ENCODE assay signal across 29 cellular contexts in the genomic region with DNA sequence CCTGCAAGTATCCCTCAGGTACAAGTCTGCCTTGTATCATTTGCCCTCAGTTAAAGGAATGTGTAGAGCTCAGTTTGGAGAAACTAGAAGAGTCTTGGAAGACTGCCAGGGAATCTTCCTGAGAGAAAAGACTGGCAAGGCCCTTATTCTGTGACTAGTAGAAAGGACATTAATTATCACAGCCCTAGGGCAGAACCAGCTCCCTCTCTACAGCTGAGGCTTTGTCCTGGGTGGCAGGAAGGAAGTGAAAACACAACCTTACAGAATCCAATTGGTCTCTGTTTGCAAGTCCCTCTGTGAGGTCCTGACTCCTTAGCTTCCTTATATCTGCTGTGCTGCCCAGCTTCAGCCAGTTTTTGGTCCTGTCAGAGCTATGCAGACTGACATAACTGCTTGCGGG.
DNase-seq lines count a peak whose midpoint lies in the region; ATAC-seq and TF ChIP-seq lines count a peak whose summit lies in the region.
"Had no signal": no experiment of that assay in that cellular context is flagged by ENCODE, and none has a peak within 500 bp of the region (broad histone marks: within the 10 kb centered on the region; RNA-seq: fewer than 3 reads in every experiment).

No MANE protein-coding gene starts in this region.

- CTCF ChIA-PET in SK-N-SH (lab: Yijun Ruan, JAX), result interaction anchor here (1.0 to 1.3 kb wide), 3 partner anchors 17 to 28 kb away, joined by 3 read pairs; no protein-coding TSS in a partner anchor

- TF ChIP-seq RAD21 in SK-N-SH (IDR thresholded peaks at IDR 0.05; ENCODE audit: low read length), result no peak

- H2AFZ ChIP-seq in SK-N-SH (ENCODE audit: low read depth), result no peak overlapping the region

- peak overlapping the region; percentile 13 for H3K27ac Mint-ChIP-seq in type B pancreatic cell
- no peak overlapping the region for H3K27ac Mint-ChIP-seq in activated T-cell treated with anti-CD3 and anti-CD28 coated beads, Interleukin-2, amount 50 U/mL, for 24 hours
- H3K27ac Mint-ChIP-seq: activated T-helper 1 cell treated with anti-CD3 and anti-CD28 coated beads, Interleukin-12 subunit alpha, Interleukin-12 subunit beta, Interleukin-2, Interleukin-4 antibody, amounts not matched to agents 30 ng/mL and 10 ng/mL and 1 ng/mL, durations not matched to agents 14 hours and 24 hours and 36 hours; CD8-positive, alpha-beta memory T cell; memory B cell had no signal

- no peaks in the 10 kb centered on the region for H4K20me1 ChIP-seq in SK-N-SH (ENCODE audit: insufficient read depth)

- H3K79me2 ChIP-seq in SK-N-SH (ENCODE audit: insufficient read depth), result no peaks in the 10 kb centered on the region

- H3K4me3 Mint-ChIP-seq in type B pancreatic cell, result no peak overlapping the region
- H3K4me3 Mint-ChIP-seq in activated T-cell treated with anti-CD3 and anti-CD28 coated beads, Interleukin-2, amount 50 U/mL, for 24 hours, result no peak overlapping the region
- H3K4me3 Mint-ChIP-seq: activated T-helper 1 cell treated with anti-CD3 and anti-CD28 coated beads, Interleukin-12 subunit alpha, Interleukin-12 subunit beta, Interleukin-2, Interleukin-4 antibody, amounts not matched to agents 30 ng/mL and 10 ng/mL and 1 ng/mL, durations not matched to agents 14 hours and 24 hours and 36 hours; CD8-positive, alpha-beta memory T cell; memory B cell had no signal

- WGBS in SK-N-SH (ENCODE audit: low lambda C conversion rate), result 43% methylated on average over 1 of the region's 1 CpG

- peaks cover 3% of the 10 kb centered on the region for H3K27me3 Mint-ChIP-seq in type B pancreatic cell
- H3K27me3 Mint-ChIP-seq in activated T-cell treated with anti-CD3 and anti-CD28 coated beads, Interleukin-2, amount 50 U/mL, for 24 hours, result no peaks in the 10 kb centered on the region
- H3K27me3 Mint-ChIP-seq: CD8-positive, alpha-beta memory T cell; memory B cell had no signal

- no peaks in the 10 kb centered on the region for H3K9me3 ChIP-seq in SK-N-SH
- H3K9me3 ChIP-seq: BE2C, heart right ventricle, spleen, tibial nerve had no signal

- peaks cover 20% of the 10 kb centered on the region for H3K4me1 Mint-ChIP-seq in type B pancreatic cell (ENCODE audit: unreplicated experiment)
- H3K4me1 Mint-ChIP-seq in activated T-cell treated with anti-CD3 and anti-CD28 coated beads, Interleukin-2, amount 50 U/mL, for 24 hours (ENCODE audit: low read depth), result no peaks in the 10 kb centered on the region
- H3K4me1 Mint-ChIP-seq: CD8-positive, alpha-beta memory T cell had no signal

- no peak overlapping the region for H3K4me2 ChIP-seq in SK-N-SH

- DNase-seq in SK-N-SH (peak; percentile 9), NCI-H146 treated with DMSO at 0.1 percent for 48 hours (lab: John Stamatoyannopoulos, UW; ENCODE audit: unreplicated experiment) (peak; percentile 54), cerebellar cortex (ENCODE audit: low spot score) (peak; percentile 4), type B pancreatic cell (ENCODE audit: extremely low spot score, unreplicated experiment) (no peak), LoVo (ENCODE audit: low spot score) (no peak), KG1 (lab: John Stamatoyannopoulos, UW) (no peak)
- DNase-seq in activated T-cell treated with anti-CD3 and anti-CD28 coated beads, Interleukin-2, amount 50 U/mL, for 24 hours, result no peak
- DNase-seq: ACHN; activated CD4-positive, alpha-beta T cell treated with anti-CD3 and anti-CD28 coated beads, Interleukin-2, amount 50 U/mL, for 48 hours; activated naive CD4-positive, alpha-beta T cell treated with anti-CD3 and anti-CD28 coated beads, Interleukin-2, amount 50 U/mL, for 16 hours; amygdala; BE2C; CD8-positive, alpha-beta memory T cell; DMS79 treated with DMSO at 0.1 percent for 48 hours; heart right ventricle; MV-4-11; NCI-H187; NK-92 treated with Interleukin-12 subunit alpha and Interleukin-12 subunit beta, amount 100 ng/mL, for 24 hours; posterior cingulate gyrus; right cardiac atrium; SHP77 treated with DMSO at 0.1 percent for 48 hours; spleen had no signal

- no peak overlapping the region for H3K27ac ChIP-seq in SK-N-SH (ENCODE audit: low read depth in 2 of 2, low read length in 1 of 2)
- H3K27ac ChIP-seq: foreskin keratinocyte, heart right ventricle, spleen, tibial nerve had no signal

- no peaks in the 10 kb centered on the region; the same call in 1 of the 2 replicates for H3K9me2 ChIP-seq in SK-N-SH

- H3K9ac ChIP-seq in SK-N-SH, result no peak overlapping the region

- POLR2A ChIA-PET in SK-N-SH (lab: Yijun Ruan, JAX), result no interaction called here

- H3F3A ChIP-seq in SK-N-SH (replicated peaks; ENCODE audit: insufficient read depth), result no peaks in the 10 kb centered on the region

- TF ChIP-seq CTCF in SK-N-SH (IDR thresholded peaks at IDR 0.05) (no peak), type B pancreatic cell (conservative IDR thresholded peaks at IDR 0.05) (no peak)

- ATAC-seq in SK-N-SH treated with all-trans-retinoic acid at 6 μM for 48 hours, result no peak
- ATAC-seq: esophagus mucosa, foreskin keratinocyte, HCT116, heart right ventricle, right cardiac atrium had no signal

- no peaks in the 10 kb centered on the region for H3K27me3 ChIP-seq in SK-N-SH (ENCODE audit: insufficient read depth)
- H3K27me3 ChIP-seq: BE2C, foreskin keratinocyte, heart right ventricle, spleen, tibial nerve had no signal

- peaks cover 0 to 5% of the 10 kb centered on the region in 2 experiments; a peak in 1 of 4 replicates for H3K4me1 ChIP-seq in SK-N-SH (ENCODE audit: control insufficient read depth in 1 of 2, insufficient read depth in 2 of 2, low read depth in 1 of 2, low read length in 1 of 2)
- H3K4me1 ChIP-seq: BE2C, foreskin keratinocyte, heart right ventricle, spleen, tibial nerve had no signal

- no peak for TF ChIP-seq EP300 in SK-N-SH (IDR thresholded peaks at IDR 0.05; ENCODE audit: borderline replicate concordance in 1 of 2, low read depth in 1 of 2, low read length in 1 of 2)

- no peak overlapping the region for H3K4me3 ChIP-seq in SK-N-SH (ENCODE audit: low read depth in 2 of 2, low read length in 1 of 2)
- H3K4me3 ChIP-seq: heart right ventricle, spleen, tibial nerve had no signal

- no peaks in the 10 kb centered on the region for H3K36me3 ChIP-seq in SK-N-SH (replicated peaks in 1 of 2; ENCODE audit: control insufficient read depth in 1 of 2, insufficient read depth in 2 of 2, low read length in 1 of 2)
- H3K36me3 ChIP-seq: BE2C, heart right ventricle, spleen, tibial nerve had no signal

- H3K9me3 Mint-ChIP-seq in type B pancreatic cell, result no peaks in the 10 kb centered on the region
- H3K9me3 Mint-ChIP-seq in activated T-cell treated with anti-CD3 and anti-CD28 coated beads, Interleukin-2, amount 50 U/mL, for 24 hours, result peaks cover 3% of the 10 kb centered on the region
- H3K9me3 Mint-ChIP-seq: activated T-helper 1 cell treated with anti-CD3 and anti-CD28 coated beads, Interleukin-12 subunit alpha, Interleukin-12 subunit beta, Interleukin-2, Interleukin-4 antibody, amounts not matched to agents 30 ng/mL and 10 ng/mL and 1 ng/mL, durations not matched to agents 14 hours and 24 hours and 36 hours; memory B cell had no signal

- H3K36me3 Mint-ChIP-seq in type B pancreatic cell, result no peaks in the 10 kb centered on the region
- H3K36me3 Mint-ChIP-seq in activated T-cell treated with anti-CD3 and anti-CD28 coated beads, Interleukin-2, amount 50 U/mL, for 24 hours (ENCODE audit: low read depth), result no peaks in the 10 kb centered on the region
- H3K36me3 Mint-ChIP-seq: CD8-positive, alpha-beta memory T cell; memory B cell had no signal

TF ChIP-seq in SK-N-SH, 30 proteins besides CTCF, POLR2A, EP300 and RAD21 (continues in another document):
- no peak for TF ChIP-seq TEAD4 (IDR thresholded peaks at IDR 0.05; ENCODE audit: borderline replicate concordance, insufficient read depth)
- TF ChIP-seq EZH2phosphoT487 (IDR thresholded peaks at IDR 0.05; ENCODE audit: borderline replicate concordance, low read depth), result no peak
- no peak for TF ChIP-seq SIN3A (IDR thresholded peaks at IDR 0.05; ENCODE audit: borderline replicate concordance, low read depth, low read length)
- TF ChIP-seq RXRA (IDR thresholded peaks at IDR 0.05; ENCODE audit: borderline replicate concordance, low read depth), result no peak
- TF ChIP-seq, protein P1, sequence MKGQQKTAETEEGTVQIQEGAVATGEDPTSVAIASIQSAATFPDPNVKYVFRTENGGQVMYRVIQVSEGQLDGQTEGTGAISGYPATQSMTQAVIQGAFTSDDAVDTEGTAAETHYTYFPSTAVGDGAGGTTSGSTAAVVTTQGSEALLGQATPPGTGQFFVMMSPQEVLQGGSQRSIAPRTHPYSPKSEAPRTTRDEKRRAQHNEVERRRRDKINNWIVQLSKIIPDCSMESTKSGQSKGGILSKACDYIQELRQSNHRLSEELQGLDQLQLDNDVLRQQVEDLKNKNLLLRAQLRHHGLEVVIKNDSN (IDR thresholded peaks at IDR 0.05; ENCODE audit: borderline replicate concordance, low read depth), result no peak
- TF ChIP-seq SMC3 (IDR thresholded peaks at IDR 0.05; ENCODE audit: low read depth, low read length), result no peak
- TF ChIP-seq YY1 (IDR thresholded peaks at IDR 0.05; ENCODE audit: low read depth), result no peak
- TF ChIP-seq JUND (IDR thresholded peaks at IDR 0.05), result no peak
- TF ChIP-seq FOXM1 (IDR thresholded peaks at IDR 0.05; ENCODE audit: low read depth), result no peak
- no peak for TF ChIP-seq CHD2 (IDR thresholded peaks at IDR 0.05; ENCODE audit: low read length, partially characterized antibody)

TF ChIP-seq in SK-N-SH treated with all-trans-retinoic acid at 6 μM for 48 hours, 23 proteins besides CTCF, POLR2A, EP300 and RAD21 (continues in another document):
- TF ChIP-seq ZNF565 (CRISPR knock-in tag; conservative IDR thresholded peaks at IDR 0.05; ENCODE audit: low read depth), result no peak
- TF ChIP-seq, protein P2, sequence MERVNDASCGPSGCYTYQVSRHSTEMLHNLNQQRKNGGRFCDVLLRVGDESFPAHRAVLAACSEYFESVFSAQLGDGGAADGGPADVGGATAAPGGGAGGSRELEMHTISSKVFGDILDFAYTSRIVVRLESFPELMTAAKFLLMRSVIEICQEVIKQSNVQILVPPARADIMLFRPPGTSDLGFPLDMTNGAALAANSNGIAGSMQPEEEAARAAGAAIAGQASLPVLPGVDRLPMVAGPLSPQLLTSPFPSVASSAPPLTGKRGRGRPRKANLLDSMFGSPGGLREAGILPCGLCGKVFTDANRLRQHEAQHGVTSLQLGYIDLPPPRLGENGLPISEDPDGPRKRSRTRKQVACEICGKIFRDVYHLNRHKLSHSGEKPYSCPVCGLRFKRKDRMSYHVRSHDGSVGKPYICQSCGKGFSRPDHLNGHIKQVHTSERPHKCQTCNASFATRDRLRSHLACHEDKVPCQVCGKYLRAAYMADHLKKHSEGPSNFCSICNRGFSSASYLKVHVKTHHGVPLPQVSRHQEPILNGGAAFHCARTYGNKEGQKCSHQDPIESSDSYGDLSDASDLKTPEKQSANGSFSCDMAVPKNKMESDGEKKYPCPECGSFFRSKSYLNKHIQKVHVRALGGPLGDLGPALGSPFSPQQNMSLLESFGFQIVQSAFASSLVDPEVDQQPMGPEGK (CRISPR knock-in tag; IDR thresholded peaks at IDR 0.05; ENCODE audit: borderline replicate concordance), result no peak
- no peak for TF ChIP-seq CSDC2 (CRISPR knock-in tag; IDR thresholded peaks at IDR 0.05)
- TF ChIP-seq TOX (CRISPR knock-in tag; IDR thresholded peaks at IDR 0.05; ENCODE audit: borderline replicate concordance), result no peak
- TF ChIP-seq ARNTL (CRISPR knock-in tag; IDR thresholded peaks at IDR 0.05; ENCODE audit: borderline replicate concordance, low read depth), result no peak
- no peak for TF ChIP-seq SNAI2 (CRISPR knock-in tag; IDR thresholded peaks at IDR 0.05)
- no peak for TF ChIP-seq GLIS3 (CRISPR knock-in tag; IDR thresholded peaks at IDR 0.05)

Comparison
In these comparisons a context has a peak if more than half of its experiments do, and no peak if none do; other contexts are left out.
1. DNase-seq: peak in SK-N-SH (single experiment), NCI-H146 treated with DMSO at 0.1 percent for 48 hours (single experiment) and cerebellar cortex (single experiment); none in type B pancreatic cell (single experiment), LoVo (single experiment), KG1 (single experiment) and activated T-cell treated with anti-CD3 and anti-CD28 coated beads, Interleukin-2, amount 50 U/mL, for 24 hours (single experiment).